8 cellular contexts compared by ENCODE assay signal in genomic region chr12:79689477-79690155, GRCh38. TPM values are rescaled to one million over a fixed set of nuclear protein-coding genes. Genes with fewer than 3 reads are reported as not detected.
DNase-seq lines count a peak whose midpoint lies in the region; ATAC-seq and TF ChIP-seq lines count a peak whose summit lies in the region.

No MANE protein-coding gene starts in this region.

- H3K36me3 ChIP-seq in lower lobe of right lung (no peaks in the 10 kb centered on the region), suprapubic skin (no peaks in the 10 kb centered on the region)

- H3K27me3 ChIP-seq in dorsolateral prefrontal cortex = peaks cover 0 to 64% (median 24%) of the 10 kb centered on the region in 45 donors
- H3K27me3 ChIP-seq in lower lobe of right lung (ENCODE audit: low read depth) = no peaks in the 10 kb centered on the region
- H3K27me3 ChIP-seq in suprapubic skin = no peaks in the 10 kb centered on the region

- DNase-seq in DMS 273 (lab: John Stamatoyannopoulos, UW; ENCODE audit: unreplicated experiment) (peak; percentile 75), DMS 273 treated with DMSO at 0.1 percent for 48 hours (lab: John Stamatoyannopoulos, UW) (no peak), SK-MEL-5 (ENCODE audit: low read depth, low spot score) (peak; percentile 44), dorsolateral prefrontal cortex (peak in 1 of 10 donors; percentile 15), lower lobe of right lung (peak; percentile 68), suprapubic skin (ENCODE audit: low spot score in 2 of 2) (peak in 1 of 2 donors; percentile 59)

- H3K9me3 ChIP-seq in lower lobe of right lung (no peaks in the 10 kb centered on the region), suprapubic skin (no peaks in the 10 kb centered on the region)

- H3K27ac ChIP-seq in dorsolateral prefrontal cortex = peak overlapping the region in 34 of 59 donors; percentile 21 to 82 (median 58)
- H3K27ac ChIP-seq in lower lobe of right lung = peak overlapping the region; percentile 85
- peak overlapping the region; percentile 93 for H3K27ac ChIP-seq in suprapubic skin

- peak in 1 of 56 donors; percentile 7 for TF ChIP-seq CTCF in dorsolateral prefrontal cortex (IDR thresholded peaks at IDR 0.05 in 54 of 56, conservative IDR thresholded peaks at IDR 0.05 in 2 of 56; ENCODE audit: low read depth in 1 of 56, partially characterized antibody in 56 of 56)
- no peak for TF ChIP-seq CTCF in lower lobe of right lung (IDR thresholded peaks at IDR 0.05)
- no peak for TF ChIP-seq CTCF in suprapubic skin (IDR thresholded peaks at IDR 0.05)

- H3K4me1 ChIP-seq in lower lobe of right lung (peaks cover 22% of the 10 kb centered on the region), suprapubic skin (peaks cover 53% of the 10 kb centered on the region)

- H3K4me3 ChIP-seq in dorsolateral prefrontal cortex = peak overlapping the region; percentile 46 to 82 (median 67)
- peak overlapping the region; percentile 88 for H3K4me3 ChIP-seq in lower lobe of right lung
- peak overlapping the region; percentile 85 for H3K4me3 ChIP-seq in suprapubic skin

- in situ Hi-C loops in SK-MEL-5 (cut with HindIII; ENCODE audit: low pct_unique_long_range_greater_than_20kb, low sequenced_read_pairs) = no loop called here

- WGBS in suprapubic skin = 0% methylated on average over 4 of the region's 68 CpGs

- no peak for TF ChIP-seq POLR2A in suprapubic skin (IDR thresholded peaks at IDR 0.05)

- intact Hi-C loops in dorsolateral prefrontal cortex (cut with DNase I) (no loop called here), lower lobe of right lung (cut with DNase I) (no loop called here)

- ATAC-seq in GM19372 (IDR thresholded peaks at IDR 0.05; ENCODE audit: low read depth, unreplicated experiment) (peak; percentile 20), HG03342 (IDR thresholded peaks at IDR 0.05; ENCODE audit: unreplicated experiment) (peak; percentile 21), lower lobe of right lung (peak; percentile 24 to 29)

- TF ChIP-seq EP300 in suprapubic skin (IDR thresholded peaks at IDR 0.05) = no peak

RNA-seq across cellular contexts. Expression of gene PAWR, which starts 1.1 kb away (rescaled TPM):
- total RNA-seq in SK-MEL-5 (2014; rRNA removed; shearing (Covaris generic)) = 11.3 and 22.6 TPM in 2 replicates
- polyA plus RNA-seq in SK-MEL-5 (2015; cell fraction: cytosol; rRNA removed) = 13.0 and 17.8 TPM in 2 replicates
- 10.2 and 43.3 TPM in 2 replicates for polyA plus RNA-seq in SK-MEL-5 (2015; cell fraction: nucleus; rRNA removed)
- total RNA-seq in dorsolateral prefrontal cortex = 10 to 100 TPM in 90 of 120 experiments, 1 to 10 TPM in 30; 6.1 to 38.2 (median 13.4) TPM
- 53.5 TPM for total RNA-seq in lower lobe of right lung
- 100 to 1,000 TPM in 1 of 4 donors, 10 to 100 TPM in 3; 57.5 to 109 (median 63.0) TPM for total RNA-seq in suprapubic skin
